8 cellular contexts compared by ENCODE assay signal in the genomic region with DNA sequence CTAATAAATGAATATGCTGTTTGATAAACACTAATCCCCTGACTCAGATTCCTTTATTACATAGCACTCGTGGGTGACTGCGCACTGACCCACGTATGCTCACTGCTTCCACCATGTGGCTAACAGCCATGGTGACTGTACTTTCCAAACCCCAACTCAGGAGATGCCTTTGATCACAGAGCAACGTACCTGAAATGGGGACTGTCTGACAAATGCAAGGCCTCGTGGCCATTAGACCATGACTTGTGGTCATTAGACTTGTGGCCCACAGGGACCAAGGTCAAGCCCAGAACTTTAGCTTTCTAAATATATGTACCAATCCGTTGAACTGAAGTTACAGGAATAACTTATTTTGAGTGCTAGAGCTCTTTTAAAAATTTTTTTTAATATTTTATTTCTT. TPM values are rescaled to one million over a fixed set of nuclear protein-coding genes. Genes with fewer than 3 reads are reported as not detected.
DNase-seq lines count a peak whose midpoint lies in the region; ATAC-seq and TF ChIP-seq lines count a peak whose summit lies in the region.

No MANE protein-coding gene starts in this region.

- H3K4me1 ChIP-seq in colonic mucosa: no peaks in the 10 kb centered on the region

- H3K36me3 ChIP-seq in colonic mucosa: no peaks in the 10 kb centered on the region

- H3K27ac Mint-ChIP-seq in stimulated activated memory B cell treated with anti-CD40 and anti-IgM and Interleukin-4, amounts not matched to agents 10 μg/mL and 1 μg/mL and 100 μg/mL, for 72 hours: peak overlapping the region; percentile 38

- no peaks in the 10 kb centered on the region for H3K9me3 ChIP-seq in colonic mucosa

- no peak overlapping the region for H3K9ac ChIP-seq in colonic mucosa (ENCODE audit: low read depth in 2 of 2, low read length in 2 of 2)

- H3K4me1 Mint-ChIP-seq in stimulated activated memory B cell treated with anti-CD40 and anti-IgM and Interleukin-4, amounts not matched to agents 10 μg/mL and 1 μg/mL and 100 μg/mL, for 72 hours: peaks cover 27% of the 10 kb centered on the region

- H3K4me3 Mint-ChIP-seq in stimulated activated memory B cell treated with anti-CD40 and anti-IgM and Interleukin-4, amounts not matched to agents 10 μg/mL and 1 μg/mL and 100 μg/mL, for 72 hours: no peak overlapping the region

- intact Hi-C loops in colonic mucosa (cut with DNase I): loop anchor here (2.0 to 5.0 kb wide), 2 partner anchors 60 to 165 kb away; no protein-coding TSS in a partner anchor

- H3K9me3 Mint-ChIP-seq in stimulated activated memory B cell treated with anti-CD40 and anti-IgM and Interleukin-4, amounts not matched to agents 10 μg/mL and 1 μg/mL and 100 μg/mL, for 72 hours: no peaks in the 10 kb centered on the region

- peak; percentile 80 for ATAC-seq in HG02759 (IDR thresholded peaks at IDR 0.05; ENCODE audit: unreplicated experiment)
- ATAC-seq in stimulated activated memory B cell treated with anti-CD40 and anti-IgM and Interleukin-4, amounts not matched to agents 10 μg/mL and 1 μg/mL and 100 μg/mL, for 72 hours: peak; percentile 86

- TF ChIP-seq CTCF in GM12875 (IDR thresholded peaks at IDR 0.05; ENCODE audit: borderline replicate concordance, insufficient read depth, low read depth, low read length) (peak; percentile 70; the same call in 1 of the 2 replicates), colonic mucosa (IDR thresholded peaks at IDR 0.05) (peak; percentile 54)

- peaks cover 50% of the 10 kb centered on the region for H3K36me3 Mint-ChIP-seq in stimulated activated memory B cell treated with anti-CD40 and anti-IgM and Interleukin-4, amounts not matched to agents 10 μg/mL and 1 μg/mL and 100 μg/mL, for 72 hours

- no peak overlapping the region for H3K4me3 ChIP-seq in GM12875 (ENCODE audit: low read depth, low read length)
- H3K4me3 ChIP-seq in colonic mucosa: no peak overlapping the region

- H3K27me3 Mint-ChIP-seq in stimulated activated memory B cell treated with anti-CD40 and anti-IgM and Interleukin-4, amounts not matched to agents 10 μg/mL and 1 μg/mL and 100 μg/mL, for 72 hours: no peaks in the 10 kb centered on the region

- no peak overlapping the region for H3K27ac ChIP-seq in colonic mucosa

- no peaks in the 10 kb centered on the region for H3K27me3 ChIP-seq in colonic mucosa

- DNase-seq in A172 (ENCODE audit: low spot score): peak; percentile 48
- peak; percentile 13 for DNase-seq in NCI-H1694 treated with DMSO at 0.1 percent for 48 hours (lab: John Stamatoyannopoulos, UW)
- peak; percentile 56 for DNase-seq in activated CD4-positive, alpha-beta T cell treated with anti-CD3 and anti-CD28 coated beads for 1 hour
- DNase-seq in colonic mucosa: peak; percentile 26
- DNase-seq in medulla oblongata (ENCODE audit: extremely low spot score): peak; percentile 48

RNA-seq across cellular contexts. Expression of gene CYFIP2, which starts 46.6 kb away (rescaled TPM):
- 24.7 and 47.7 TPM in 2 replicates for total RNA-seq in A172 (2014; rRNA removed; shearing (Covaris generic))
- total RNA-seq in colonic mucosa: 10 to 100 TPM; 22.4 to 26.1 TPM
